Comparison of ENCODE assay signal across 1 cellular context in the genomic region with DNA sequence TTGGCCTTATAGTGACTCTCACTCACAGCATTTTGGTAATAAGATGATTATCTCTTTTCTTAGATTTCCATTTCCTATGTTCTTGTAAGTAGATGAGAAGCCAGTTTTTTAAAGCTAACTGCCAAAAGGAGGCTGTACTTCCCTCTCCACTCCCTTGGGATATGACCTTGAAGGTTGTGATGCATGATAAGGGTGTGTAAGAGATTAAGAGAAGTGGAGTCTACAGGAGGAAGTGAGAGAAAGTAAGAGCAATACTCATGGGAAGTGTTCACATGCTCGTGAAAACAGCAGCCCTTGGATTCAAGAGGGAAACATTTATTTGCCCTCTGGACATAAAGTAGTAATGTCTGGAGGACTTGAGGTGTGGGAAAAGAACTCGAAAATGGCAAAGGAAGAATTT.
TF ChIP-seq lines count a peak whose summit lies in the region.

No MANE protein-coding gene starts in this region.

TF ChIP-seq in GM12878, 131 proteins besides CTCF, POLR2A, EP300 and RAD21 (continued from another document):
- TF ChIP-seq, protein P1, sequence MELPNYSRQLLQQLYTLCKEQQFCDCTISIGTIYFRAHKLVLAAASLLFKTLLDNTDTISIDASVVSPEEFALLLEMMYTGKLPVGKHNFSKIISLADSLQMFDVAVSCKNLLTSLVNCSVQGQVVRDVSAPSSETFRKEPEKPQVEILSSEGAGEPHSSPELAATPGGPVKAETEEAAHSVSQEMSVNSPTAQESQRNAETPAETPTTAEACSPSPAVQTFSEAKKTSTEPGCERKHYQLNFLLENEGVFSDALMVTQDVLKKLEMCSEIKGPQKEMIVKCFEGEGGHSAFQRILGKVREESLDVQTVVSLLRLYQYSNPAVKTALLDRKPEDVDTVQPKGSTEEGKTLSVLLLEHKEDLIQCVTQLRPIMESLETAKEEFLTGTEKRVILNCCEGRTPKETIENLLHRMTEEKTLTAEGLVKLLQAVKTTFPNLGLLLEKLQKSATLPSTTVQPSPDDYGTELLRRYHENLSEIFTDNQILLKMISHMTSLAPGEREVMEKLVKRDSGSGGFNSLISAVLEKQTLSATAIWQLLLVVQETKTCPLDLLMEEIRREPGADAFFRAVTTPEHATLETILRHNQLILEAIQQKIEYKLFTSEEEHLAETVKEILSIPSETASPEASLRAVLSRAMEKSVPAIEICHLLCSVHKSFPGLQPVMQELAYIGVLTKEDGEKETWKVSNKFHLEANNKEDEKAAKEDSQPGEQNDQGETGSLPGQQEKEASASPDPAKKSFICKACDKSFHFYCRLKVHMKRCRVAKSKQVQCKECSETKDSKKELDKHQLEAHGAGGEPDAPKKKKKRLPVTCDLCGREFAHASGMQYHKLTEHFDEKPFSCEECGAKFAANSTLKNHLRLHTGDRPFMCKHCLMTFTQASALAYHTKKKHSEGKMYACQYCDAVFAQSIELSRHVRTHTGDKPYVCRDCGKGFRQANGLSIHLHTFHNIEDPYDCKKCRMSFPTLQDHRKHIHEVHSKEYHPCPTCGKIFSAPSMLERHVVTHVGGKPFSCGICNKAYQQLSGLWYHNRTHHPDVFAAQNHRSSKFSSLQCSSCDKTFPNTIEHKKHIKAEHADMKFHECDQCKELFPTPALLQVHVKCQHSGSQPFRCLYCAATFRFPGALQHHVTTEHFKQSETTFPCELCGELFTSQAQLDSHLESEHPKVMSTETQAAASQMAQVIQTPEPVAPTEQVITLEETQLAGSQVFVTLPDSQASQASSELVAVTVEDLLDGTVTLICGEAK (IDR thresholded peaks at IDR 0.05; ENCODE audit: borderline replicate concordance), result no peak
- peak; percentile 79 for TF ChIP-seq NR2F1 (conservative IDR thresholded peaks at IDR 0.05)
- no peak for TF ChIP-seq SMAD1 (IDR thresholded peaks at IDR 0.05; ENCODE audit: low read depth, partially characterized antibody)
- no peak for TF ChIP-seq BHLHE40 (IDR thresholded peaks at IDR 0.05; ENCODE audit: borderline replicate concordance in 1 of 2, low read depth in 2 of 2, low read length in 1 of 2)
- TF ChIP-seq, protein P2, sequence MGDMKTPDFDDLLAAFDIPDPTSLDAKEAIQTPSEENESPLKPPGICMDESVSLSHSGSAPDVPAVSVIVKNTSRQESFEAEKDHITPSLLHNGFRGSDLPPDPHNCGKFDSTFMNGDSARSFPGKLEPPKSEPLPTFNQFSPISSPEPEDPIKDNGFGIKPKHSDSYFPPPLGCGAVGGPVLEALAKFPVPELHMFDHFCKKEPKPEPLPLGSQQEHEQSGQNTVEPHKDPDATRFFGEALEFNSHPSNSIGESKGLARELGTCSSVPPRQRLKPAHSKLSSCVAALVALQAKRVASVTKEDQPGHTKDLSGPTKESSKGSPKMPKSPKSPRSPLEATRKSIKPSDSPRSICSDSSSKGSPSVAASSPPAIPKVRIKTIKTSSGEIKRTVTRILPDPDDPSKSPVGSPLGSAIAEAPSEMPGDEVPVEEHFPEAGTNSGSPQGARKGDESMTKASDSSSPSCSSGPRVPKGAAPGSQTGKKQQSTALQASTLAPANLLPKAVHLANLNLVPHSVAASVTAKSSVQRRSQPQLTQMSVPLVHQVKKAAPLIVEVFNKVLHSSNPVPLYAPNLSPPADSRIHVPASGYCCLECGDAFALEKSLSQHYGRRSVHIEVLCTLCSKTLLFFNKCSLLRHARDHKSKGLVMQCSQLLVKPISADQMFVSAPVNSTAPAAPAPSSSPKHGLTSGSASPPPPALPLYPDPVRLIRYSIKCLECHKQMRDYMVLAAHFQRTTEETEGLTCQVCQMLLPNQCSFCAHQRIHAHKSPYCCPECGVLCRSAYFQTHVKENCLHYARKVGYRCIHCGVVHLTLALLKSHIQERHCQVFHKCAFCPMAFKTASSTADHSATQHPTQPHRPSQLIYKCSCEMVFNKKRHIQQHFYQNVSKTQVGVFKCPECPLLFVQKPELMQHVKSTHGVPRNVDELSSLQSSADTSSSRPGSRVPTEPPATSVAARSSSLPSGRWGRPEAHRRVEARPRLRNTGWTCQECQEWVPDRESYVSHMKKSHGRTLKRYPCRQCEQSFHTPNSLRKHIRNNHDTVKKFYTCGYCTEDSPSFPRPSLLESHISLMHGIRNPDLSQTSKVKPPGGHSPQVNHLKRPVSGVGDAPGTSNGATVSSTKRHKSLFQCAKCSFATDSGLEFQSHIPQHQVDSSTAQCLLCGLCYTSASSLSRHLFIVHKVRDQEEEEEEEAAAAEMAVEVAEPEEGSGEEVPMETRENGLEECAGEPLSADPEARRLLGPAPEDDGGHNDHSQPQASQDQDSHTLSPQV (IDR thresholded peaks at IDR 0.05), result no peak
- TF ChIP-seq RUNX3 (IDR thresholded peaks at IDR 0.05; ENCODE audit: low read length), result no peak
- TF ChIP-seq ZNF217 (IDR thresholded peaks at IDR 0.05), result no peak
- TF ChIP-seq NR2C2 (IDR thresholded peaks at IDR 0.05; ENCODE audit: borderline replicate concordance, control insufficient read depth, insufficient read length, low read depth), result no peak
- TF ChIP-seq, protein P3, sequence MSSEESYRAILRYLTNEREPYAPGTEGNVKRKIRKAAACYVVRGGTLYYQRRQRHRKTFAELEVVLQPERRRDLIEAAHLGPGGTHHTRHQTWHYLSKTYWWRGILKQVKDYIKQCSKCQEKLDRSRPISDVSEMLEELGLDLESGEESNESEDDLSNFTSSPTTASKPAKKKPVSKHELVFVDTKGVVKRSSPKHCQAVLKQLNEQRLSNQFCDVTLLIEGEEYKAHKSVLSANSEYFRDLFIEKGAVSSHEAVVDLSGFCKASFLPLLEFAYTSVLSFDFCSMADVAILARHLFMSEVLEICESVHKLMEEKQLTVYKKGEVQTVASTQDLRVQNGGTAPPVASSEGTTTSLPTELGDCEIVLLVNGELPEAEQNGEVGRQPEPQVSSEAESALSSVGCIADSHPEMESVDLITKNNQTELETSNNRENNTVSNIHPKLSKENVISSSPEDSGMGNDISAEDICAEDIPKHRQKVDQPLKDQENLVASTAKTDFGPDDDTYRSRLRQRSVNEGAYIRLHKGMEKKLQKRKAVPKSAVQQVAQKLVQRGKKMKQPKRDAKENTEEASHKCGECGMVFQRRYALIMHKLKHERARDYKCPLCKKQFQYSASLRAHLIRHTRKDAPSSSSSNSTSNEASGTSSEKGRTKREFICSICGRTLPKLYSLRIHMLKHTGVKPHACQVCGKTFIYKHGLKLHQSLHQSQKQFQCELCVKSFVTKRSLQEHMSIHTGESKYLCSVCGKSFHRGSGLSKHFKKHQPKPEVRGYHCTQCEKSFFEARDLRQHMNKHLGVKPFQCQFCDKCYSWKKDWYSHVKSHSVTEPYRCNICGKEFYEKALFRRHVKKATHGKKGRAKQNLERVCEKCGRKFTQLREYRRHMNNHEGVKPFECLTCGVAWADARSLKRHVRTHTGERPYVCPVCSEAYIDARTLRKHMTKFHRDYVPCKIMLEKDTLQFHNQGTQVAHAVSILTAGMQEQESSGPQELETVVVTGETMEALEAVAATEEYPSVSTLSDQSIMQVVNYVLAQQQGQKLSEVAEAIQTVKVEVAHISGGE (CRISPR knock-in tag; IDR thresholded peaks at IDR 0.05), result no peak
